Comparison of ENCODE assay signal across 19 cellular contexts in genomic region chr16:10501016-10501607, GRCh38.
DNase-seq lines count a peak whose midpoint lies in the region; ATAC-seq lines count a peak whose summit lies in the region.
"Had no signal": no experiment of that assay in that cellular context is flagged by ENCODE, and none has a peak within 500 bp of the region (broad histone marks: within the 10 kb centered on the region; RNA-seq: fewer than 3 reads in every experiment).

No MANE protein-coding gene starts in this region.

- no peaks in the 10 kb centered on the region for H3K4me1 Mint-ChIP-seq in activated T-helper 2 cell treated with anti-CD3 and anti-CD28 coated beads, Interferon-gamma antibody, Interleukin-2, Interleukin-4, amounts not matched to agents 10 μg/mL and 5 μg/mL and 100 μg/mL, durations not matched to agents 14 hours and 24 hours and 36 hours (ENCODE audit: low read depth)
- H3K4me1 Mint-ChIP-seq in stimulated activated effector memory CD8-positive, alpha-beta T cell treated with anti-CD3 and anti-CD28 coated beads, Interleukin-12 subunit alpha, Interleukin-12 subunit beta, amount 100 ng/mL, for 72 hours, result peaks cover 7% of the 10 kb centered on the region
- H3K4me1 Mint-ChIP-seq: brain had no signal

- peaks cover 7% of the 10 kb centered on the region for H3K9me3 Mint-ChIP-seq in activated T-helper 2 cell treated with anti-CD3 and anti-CD28 coated beads, Interferon-gamma antibody, Interleukin-2, Interleukin-4, amounts not matched to agents 10 μg/mL and 5 μg/mL and 100 μg/mL, durations not matched to agents 14 hours and 24 hours and 36 hours
- no peaks in the 10 kb centered on the region for H3K9me3 Mint-ChIP-seq in stimulated activated effector memory CD8-positive, alpha-beta T cell treated with anti-CD3 and anti-CD28 coated beads, Interleukin-12 subunit alpha, Interleukin-12 subunit beta, amount 100 ng/mL, for 72 hours

- no peak overlapping the region for H3K4me3 Mint-ChIP-seq in activated T-helper 2 cell treated with anti-CD3 and anti-CD28 coated beads, Interferon-gamma antibody, Interleukin-2, Interleukin-4, amounts not matched to agents 10 μg/mL and 5 μg/mL and 100 μg/mL, durations not matched to agents 14 hours and 24 hours and 36 hours (ENCODE audit: low read depth)
- no peak overlapping the region for H3K4me3 Mint-ChIP-seq in stimulated activated effector memory CD8-positive, alpha-beta T cell treated with anti-CD3 and anti-CD28 coated beads, Interleukin-12 subunit alpha, Interleukin-12 subunit beta, amount 100 ng/mL, for 72 hours
- H3K4me3 Mint-ChIP-seq: brain; CD4-positive, alpha-beta T cell had no signal

- peak; percentile 62 for ATAC-seq in stimulated activated effector memory CD8-positive, alpha-beta T cell treated with anti-CD3 and anti-CD28 coated beads, Interleukin-12 subunit alpha, Interleukin-12 subunit beta, amount 100 ng/mL, for 72 hours
- no peak for ATAC-seq in HG02642 (IDR thresholded peaks at IDR 0.05; ENCODE audit: poor library complexity, unreplicated experiment)
- ATAC-seq: Panc1, SK-N-SH treated with all-trans-retinoic acid at 6 μM for 48 hours had no signal

- no peaks in the 10 kb centered on the region for H3K36me3 Mint-ChIP-seq in activated T-helper 2 cell treated with anti-CD3 and anti-CD28 coated beads, Interferon-gamma antibody, Interleukin-2, Interleukin-4, amounts not matched to agents 10 μg/mL and 5 μg/mL and 100 μg/mL, durations not matched to agents 14 hours and 24 hours and 36 hours (ENCODE audit: low read depth)
- H3K36me3 Mint-ChIP-seq in stimulated activated effector memory CD8-positive, alpha-beta T cell treated with anti-CD3 and anti-CD28 coated beads, Interleukin-12 subunit alpha, Interleukin-12 subunit beta, amount 100 ng/mL, for 72 hours, result no peaks in the 10 kb centered on the region
- H3K36me3 Mint-ChIP-seq: brain had no signal

- H3K27me3 Mint-ChIP-seq in activated T-helper 2 cell treated with anti-CD3 and anti-CD28 coated beads, Interferon-gamma antibody, Interleukin-2, Interleukin-4, amounts not matched to agents 10 μg/mL and 5 μg/mL and 100 μg/mL, durations not matched to agents 14 hours and 24 hours and 36 hours (ENCODE audit: low read depth), result no peaks in the 10 kb centered on the region
- H3K27me3 Mint-ChIP-seq: brain; CD4-positive, alpha-beta T cell had no signal

- DNase-seq in activated CD4-positive, alpha-beta T cell treated with anti-CD3 and anti-CD28 coated beads for 48 hours, result peak; percentile 22
- no peak for DNase-seq in activated CD4-positive, alpha-beta T cell treated with anti-CD3 and anti-CD28 coated beads for 1 hour
- peak in 73 of 76 experiments; percentile 18 to 89 (median 62) for DNase-seq in HUDEP-2 (lab: John Stamatoyannopoulos, UW; ENCODE audit: unreplicated experiment in 76 of 76)
- DNase-seq in activated T-helper 2 cell treated with anti-CD3 and anti-CD28 coated beads, Interferon-gamma antibody, Interleukin-2, Interleukin-4, amounts not matched to agents 10 μg/mL and 5 μg/mL and 100 μg/mL, durations not matched to agents 14 hours and 24 hours and 36 hours (ENCODE audit: low spot score), result peak; percentile 14
- no peak for DNase-seq in stimulated activated effector memory CD8-positive, alpha-beta T cell treated with anti-CD3 and anti-CD28 coated beads, Interleukin-12 subunit alpha, Interleukin-12 subunit beta, amount 100 ng/mL, for 72 hours (ENCODE audit: low spot score in 2 of 2)
- no peak for DNase-seq in NCI-H2171 treated with DMSO at 0.1 percent for 48 hours (lab: John Stamatoyannopoulos, UW)
- no peak for DNase-seq in cerebellar nuclear complex (lab: John Stamatoyannopoulos, UW)
- DNase-seq: ACHN; activated naive CD4-positive, alpha-beta T cell treated with anti-CD3 and anti-CD28 coated beads, Interleukin-2, amount 50 U/mL, for 16 hours; CD4-positive, alpha-beta T cell; EL; NCI-H1048; NCI-H526 treated with DMSO at 0.1 percent for 48 hours; stimulated activated CD4-positive, alpha-beta T cell treated with anti-CD3 and anti-CD28 coated beads, Interleukin-15, amount 100 ng/mL, for 24 hours; uterus had no signal

- intact Hi-C loops in activated T-helper 2 cell treated with anti-CD3 and anti-CD28 coated beads, Interferon-gamma antibody, Interleukin-2, Interleukin-4, amounts not matched to agents 10 μg/mL and 5 μg/mL and 100 μg/mL, durations not matched to agents 14 hours and 24 hours and 36 hours (cut with micrococcal nuclease), result loop anchor here (2.0 to 10.0 kb wide), 2 partner anchors 116 to 182 kb away; partner anchors contain the start of gene ATF7IP2

- H3K27ac Mint-ChIP-seq in activated T-helper 2 cell treated with anti-CD3 and anti-CD28 coated beads, Interferon-gamma antibody, Interleukin-2, Interleukin-4, amounts not matched to agents 10 μg/mL and 5 μg/mL and 100 μg/mL, durations not matched to agents 14 hours and 24 hours and 36 hours, result no peak overlapping the region
- H3K27ac Mint-ChIP-seq in stimulated activated effector memory CD8-positive, alpha-beta T cell treated with anti-CD3 and anti-CD28 coated beads, Interleukin-12 subunit alpha, Interleukin-12 subunit beta, amount 100 ng/mL, for 72 hours, result no peak overlapping the region
- H3K27ac Mint-ChIP-seq: brain; CD4-positive, alpha-beta T cell had no signal

Comparison
In these comparisons a context has a peak if more than half of its experiments do, and no peak if none do; other contexts are left out.
1. DNase-seq: peak in activated CD4-positive, alpha-beta T cell treated with anti-CD3 and anti-CD28 coated beads for 48 hours (single experiment), HUDEP-2 (73 of 76) and activated T-helper 2 cell treated with anti-CD3 and anti-CD28 coated beads, Interferon-gamma antibody, Interleukin-2, Interleukin-4, amounts not matched to agents 10 μg/mL and 5 μg/mL and 100 μg/mL, durations not matched to agents 14 hours and 24 hours and 36 hours (single experiment); none in activated CD4-positive, alpha-beta T cell treated with anti-CD3 and anti-CD28 coated beads for 1 hour (single experiment), stimulated activated effector memory CD8-positive, alpha-beta T cell treated with anti-CD3 and anti-CD28 coated beads, Interleukin-12 subunit alpha, Interleukin-12 subunit beta, amount 100 ng/mL, for 72 hours (0 of 2), NCI-H2171 treated with DMSO at 0.1 percent for 48 hours (single experiment) and cerebellar nuclear complex (0 of 2).